In genomic region chr13:110826101-110826500, GRCh38 we compare ENCODE assay signal across 9 cellular contexts.
"Had no signal": no experiment of that assay in that cellular context is flagged by ENCODE, and none has a peak within 500 bp of the region (broad histone marks: within the 10 kb centered on the region; RNA-seq: fewer than 3 reads in every experiment).

No MANE protein-coding gene starts in this region.

- H3K27ac ChIP-seq: HL-60 had no signal

- H2AFZ ChIP-seq: GM23338 had no signal

- H3K9me3 ChIP-seq: HAP-1 had no signal

- H3K4me2 ChIP-seq: GM23338 had no signal

- H3K9me3 Mint-ChIP-seq: HFFc6, IgD-negative memory B cell had no signal

- H3K4me1 Mint-ChIP-seq: GM23338, IgD-negative memory B cell had no signal

- H3K4me3 ChIP-seq: GM23338, HAP-1 had no signal

- FAIRE-seq: H1, H54, HepG2 had no signal

- H3K36me3 ChIP-seq: HAP-1 had no signal

- H3K36me3 Mint-ChIP-seq: IgD-negative memory B cell had no signal

- DNase-seq: HFFc6 had no signal

- ATAC-seq: GM23338, HCT116 had no signal

- H3K4me3 Mint-ChIP-seq: GM23338, HFFc6, IgD-negative memory B cell had no signal

- H3K27ac Mint-ChIP-seq: GM23338, HFFc6, IgD-negative memory B cell had no signal

- H3K4me1 ChIP-seq: HAP-1 had no signal
